Comparison of ENCODE assay signal across 18 cellular contexts in the genomic region with DNA sequence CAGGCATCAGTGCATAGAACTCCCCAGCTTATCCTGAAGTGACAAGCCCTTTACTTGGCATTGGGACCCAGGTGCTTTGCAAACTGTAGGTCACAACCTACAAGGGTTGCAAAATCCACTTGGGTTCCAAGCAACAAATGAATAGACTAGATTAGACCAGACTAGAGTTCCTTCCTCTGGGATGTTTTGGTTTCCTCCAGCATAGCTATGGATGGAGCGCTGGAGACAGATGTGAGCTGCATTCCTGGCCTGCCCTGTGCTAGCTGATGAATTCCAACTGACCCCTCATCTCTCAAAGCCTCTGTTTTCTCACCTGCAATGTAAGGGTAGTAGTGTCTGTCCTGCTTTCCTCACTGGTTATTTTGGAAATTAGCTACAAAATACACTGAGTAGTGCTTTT.
DNase-seq lines count a peak whose midpoint lies in the region; ATAC-seq and TF ChIP-seq lines count a peak whose summit lies in the region.
"Had no signal": no experiment of that assay in that cellular context is flagged by ENCODE, and none has a peak within 500 bp of the region (broad histone marks: within the 10 kb centered on the region; RNA-seq: fewer than 3 reads in every experiment).

No MANE protein-coding gene starts in this region.

- no peaks in the 10 kb centered on the region for H3K9me3 Mint-ChIP-seq in activated CD8-positive, alpha-beta memory T cell treated with anti-CD3 and anti-CD28 coated beads, Interleukin-2, amount 10 ng/mL, durations not matched to agents 7 days and 5 days (ENCODE audit: low read depth)
- H3K9me3 Mint-ChIP-seq in GM23338, result no peaks in the 10 kb centered on the region
- no peaks in the 10 kb centered on the region for H3K9me3 Mint-ChIP-seq in stimulated activated naive B cell treated with anti-CD40 and anti-IgM and Interleukin-4, amounts not matched to agents 10 μg/mL and 1 μg/mL and 100 μg/mL, for 72 hours
- H3K9me3 Mint-ChIP-seq: CD8-positive, alpha-beta T cell; HFFc6 had no signal

- ATAC-seq in activated CD8-positive, alpha-beta memory T cell treated with anti-CD3 and anti-CD28 coated beads, Interleukin-2, amount 10 ng/mL, durations not matched to agents 7 days and 5 days, result no peak
- ATAC-seq in GM23338, result 0 out of 3 replicates have a peak, but pooled peaks have one; percentile 26
- ATAC-seq in stimulated activated naive B cell treated with anti-CD40 and anti-IgM and Interleukin-4, amounts not matched to agents 10 μg/mL and 1 μg/mL and 100 μg/mL, for 72 hours (replicated peaks), result no peak
- ATAC-seq: CD8-positive, alpha-beta T cell had no signal

- H4K20me1 ChIP-seq in GM23338 (replicated peaks; ENCODE audit: insufficient read depth), result no peaks in the 10 kb centered on the region

- H3K36me3 ChIP-seq in GM23338 (ENCODE audit: insufficient read depth) (no peaks in the 10 kb centered on the region), MG63 (no peaks in the 10 kb centered on the region)

- no peak overlapping the region for H3K27ac ChIP-seq in GM23338 (ENCODE audit: low read depth)
- H3K27ac ChIP-seq: 22Rv1, HL-60 had no signal

- no peak overlapping the region for H3K27ac Mint-ChIP-seq in activated CD8-positive, alpha-beta memory T cell treated with anti-CD3 and anti-CD28 coated beads, Interleukin-2, amount 10 ng/mL, durations not matched to agents 7 days and 5 days
- H3K27ac Mint-ChIP-seq in GM23338, result no peak overlapping the region
- H3K27ac Mint-ChIP-seq in stimulated activated naive B cell treated with anti-CD40 and anti-IgM and Interleukin-4, amounts not matched to agents 10 μg/mL and 1 μg/mL and 100 μg/mL, for 72 hours, result no peak overlapping the region
- H3K27ac Mint-ChIP-seq: CD14-positive monocyte, HFFc6 had no signal

- H2AFZ ChIP-seq in GM23338, result no peak overlapping the region

- no peak overlapping the region for H3K4me2 ChIP-seq in GM23338

- no peak for TF ChIP-seq CTCF in GM23338 (conservative IDR thresholded peaks at IDR 0.05; ENCODE audit: low read depth in 2 of 2)

- H3K79me2 ChIP-seq in GM23338 (replicated peaks; ENCODE audit: insufficient read depth), result no peaks in the 10 kb centered on the region

- no peaks in the 10 kb centered on the region for H3K9me2 ChIP-seq in GM23338 (ENCODE audit: insufficient read depth)

- H3K27me3 ChIP-seq in GM23338 (ENCODE audit: insufficient read depth), result no peaks in the 10 kb centered on the region
- H3K27me3 ChIP-seq in MG63, result no peaks in the 10 kb centered on the region; the same call in 1 of the 2 replicates

- H3K4me3 Mint-ChIP-seq in activated CD8-positive, alpha-beta memory T cell treated with anti-CD3 and anti-CD28 coated beads, Interleukin-2, amount 10 ng/mL, durations not matched to agents 7 days and 5 days, result no peak overlapping the region
- H3K4me3 Mint-ChIP-seq in GM23338, result no peak overlapping the region
- H3K4me3 Mint-ChIP-seq in stimulated activated naive B cell treated with anti-CD40 and anti-IgM and Interleukin-4, amounts not matched to agents 10 μg/mL and 1 μg/mL and 100 μg/mL, for 72 hours, result no peak overlapping the region
- H3K4me3 Mint-ChIP-seq: CD14-positive monocyte; CD8-positive, alpha-beta T cell; HFFc6 had no signal

- no peaks in the 10 kb centered on the region for H3F3A ChIP-seq in GM23338 (replicated peaks; ENCODE audit: low read depth)

- H3K4me3 ChIP-seq in GM23338 (no peak overlapping the region), MG63 (no peak overlapping the region)

- DNase-seq in activated CD8-positive, alpha-beta memory T cell treated with anti-CD3 and anti-CD28 coated beads, Interleukin-2, amount 10 ng/mL, durations not matched to agents 7 days and 5 days, result peak; percentile 7
- no peak for DNase-seq in activated CD8-positive, alpha-beta memory T cell treated with anti-CD3 and anti-CD28 coated beads, Interleukin-2, amount 50 U/mL, for 4 hours
- no peak for DNase-seq in GM23338 (ENCODE audit: low spot score)
- DNase-seq in dermis blood vessel endothelial cell, result peak; percentile 26
- DNase-seq in lung microvascular endothelial cell (ENCODE audit: low read depth in 2 of 2), result peak; percentile 49 to 73
- no peak for DNase-seq in RPMI8226
- DNase-seq in MG63, result no peak
- no peak for DNase-seq in stimulated activated naive B cell treated with anti-CD40 and anti-IgM and Interleukin-4, amounts not matched to agents 10 μg/mL and 1 μg/mL and 100 μg/mL, for 72 hours
- DNase-seq: CD8-positive, alpha-beta T cell; COR-L47; DMS153; DMS79 treated with DMSO at 0.1 percent for 48 hours; EL; HCEC 1CT; HFFc6 had no signal

- H3K9me3 ChIP-seq in MG63, result no peaks in the 10 kb centered on the region

- no peaks in the 10 kb centered on the region for H3K36me3 Mint-ChIP-seq in activated CD8-positive, alpha-beta memory T cell treated with anti-CD3 and anti-CD28 coated beads, Interleukin-2, amount 10 ng/mL, durations not matched to agents 7 days and 5 days
- H3K36me3 Mint-ChIP-seq in GM23338 (ENCODE audit: low read depth), result no peaks in the 10 kb centered on the region
- H3K36me3 Mint-ChIP-seq in stimulated activated naive B cell treated with anti-CD40 and anti-IgM and Interleukin-4, amounts not matched to agents 10 μg/mL and 1 μg/mL and 100 μg/mL, for 72 hours, result no peaks in the 10 kb centered on the region
- H3K36me3 Mint-ChIP-seq: CD14-positive monocyte had no signal

- CTCF ChIA-PET in activated CD8-positive, alpha-beta memory T cell treated with anti-CD3 and anti-CD28 coated beads, Interleukin-2, amount 10 ng/mL, durations not matched to agents 7 days and 5 days (lab: Charles Lee), result no interaction called here

- H3K4me1 Mint-ChIP-seq in activated CD8-positive, alpha-beta memory T cell treated with anti-CD3 and anti-CD28 coated beads, Interleukin-2, amount 10 ng/mL, durations not matched to agents 7 days and 5 days, result peaks cover 6% of the 10 kb centered on the region
- H3K4me1 Mint-ChIP-seq in GM23338, result peaks cover 7% of the 10 kb centered on the region; the same call in 2 of the 3 replicates
- H3K4me1 Mint-ChIP-seq in stimulated activated naive B cell treated with anti-CD40 and anti-IgM and Interleukin-4, amounts not matched to agents 10 μg/mL and 1 μg/mL and 100 μg/mL, for 72 hours, result no peaks in the 10 kb centered on the region
- H3K4me1 Mint-ChIP-seq: CD14-positive monocyte had no signal

- no peaks in the 10 kb centered on the region for H3K4me1 ChIP-seq in GM23338 (ENCODE audit: insufficient read depth)

- peaks cover 19% of the 10 kb centered on the region for H3K27me3 Mint-ChIP-seq in activated CD8-positive, alpha-beta memory T cell treated with anti-CD3 and anti-CD28 coated beads, Interleukin-2, amount 10 ng/mL, durations not matched to agents 7 days and 5 days
- peaks cover 3% of the 10 kb centered on the region for H3K27me3 Mint-ChIP-seq in GM23338 (ENCODE audit: insufficient read depth, low read depth, poor library complexity)
- peaks cover 43 to 45% of the 10 kb centered on the region in 2 donors for H3K27me3 Mint-ChIP-seq in stimulated activated naive B cell treated with anti-CD40 and anti-IgM and Interleukin-4, amounts not matched to agents 10 μg/mL and 1 μg/mL and 100 μg/mL, for 72 hours

TF ChIP-seq in GM23338, 12 proteins besides CTCF, POLR2A, EP300 and RAD21 (continues in another document):
- TF ChIP-seq EZH2phosphoT487 (IDR thresholded peaks at IDR 0.05; ENCODE audit: unreplicated experiment) (no peak), REST (IDR thresholded peaks at IDR 0.05; ENCODE audit: unreplicated experiment) (no peak), ETS1 (IDR thresholded peaks at IDR 0.05) (no peak), ZNF331 (CRISPR knock-in tag; IDR thresholded peaks at IDR 0.05; ENCODE audit: low read depth) (no peak), CREB1 (CRISPR knock-in tag; IDR thresholded peaks at IDR 0.05; ENCODE audit: low read depth) (no peak), JUNB (IDR thresholded peaks at IDR 0.05; ENCODE audit: unreplicated experiment) (no peak), STAT1 (IDR thresholded peaks at IDR 0.05; ENCODE audit: unreplicated experiment) (no peak), EZH2 (IDR thresholded peaks at IDR 0.05; ENCODE audit: low read depth, unreplicated experiment) (no peak), NANOG (IDR thresholded peaks at IDR 0.05; ENCODE audit: borderline replicate concordance) (no peak)

Comparison
In these comparisons a context has a peak if more than half of its experiments do, and no peak if none do; other contexts are left out.
1. DNase-seq: peak in activated CD8-positive, alpha-beta memory T cell treated with anti-CD3 and anti-CD28 coated beads, Interleukin-2, amount 10 ng/mL, durations not matched to agents 7 days and 5 days (single experiment), dermis blood vessel endothelial cell (single experiment) and lung microvascular endothelial cell (2 of 2); none in activated CD8-positive, alpha-beta memory T cell treated with anti-CD3 and anti-CD28 coated beads, Interleukin-2, amount 50 U/mL, for 4 hours (single experiment), GM23338 (single experiment), RPMI8226 (single experiment), MG63 (single experiment) and stimulated activated naive B cell treated with anti-CD40 and anti-IgM and Interleukin-4, amounts not matched to agents 10 μg/mL and 1 μg/mL and 100 μg/mL, for 72 hours (single experiment).